Comparison of ENCODE assay signal across 7 cellular contexts in the genomic region with DNA sequence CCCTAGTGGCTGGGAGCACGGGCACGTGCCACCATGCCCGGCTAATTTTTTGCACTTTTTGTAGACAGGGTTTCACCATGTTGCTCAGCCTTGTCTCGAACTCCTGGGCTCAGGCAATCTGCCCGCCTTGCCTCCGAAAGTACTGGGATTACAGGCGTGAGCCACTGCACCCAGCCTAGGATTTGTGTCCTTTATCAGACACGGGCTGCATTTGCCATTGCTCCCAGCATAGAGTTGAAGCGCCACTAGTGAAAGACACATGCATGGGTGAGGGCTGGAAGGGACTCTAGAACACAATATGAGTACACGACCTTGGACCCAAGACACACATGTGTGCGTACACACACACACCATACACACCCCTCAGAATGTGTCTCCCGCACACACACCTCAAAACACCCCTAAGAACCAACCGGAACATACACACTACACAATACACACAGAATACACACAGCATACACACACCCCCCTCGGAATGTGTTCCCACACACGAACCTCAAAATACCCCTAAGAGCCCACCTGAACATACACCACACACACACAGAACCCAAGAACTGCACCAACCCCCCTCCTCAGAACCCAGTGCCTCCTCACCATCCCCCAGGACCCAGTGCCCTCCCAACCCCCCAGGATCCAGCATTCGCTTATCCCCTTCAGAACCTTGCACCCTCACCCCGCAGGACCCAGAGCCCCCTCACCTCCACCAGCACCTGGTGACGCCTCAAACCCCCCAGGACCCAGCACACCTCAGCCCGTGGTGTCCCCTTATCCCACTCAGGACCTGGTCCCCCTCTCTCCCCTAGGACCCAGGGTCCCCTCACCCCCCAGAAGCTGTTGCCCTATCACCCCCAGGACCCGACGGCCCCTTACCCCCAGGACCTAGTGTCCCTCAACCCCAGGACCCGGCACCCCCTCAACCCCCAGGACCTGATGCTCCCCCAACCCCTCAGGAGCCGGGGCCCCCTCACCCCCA. TPM values are rescaled to one million over a fixed set of nuclear protein-coding genes. Genes with fewer than 3 reads are reported as not detected.
DNase-seq lines count a peak whose midpoint lies in the region; ATAC-seq and TF ChIP-seq lines count a peak whose summit lies in the region.

No MANE protein-coding gene starts in this region.

- no peak for TF ChIP-seq CTCF in HFFc6 (IDR thresholded peaks at IDR 0.05)

- H3K4me3 ChIP-seq in iPS-18c (ENCODE audit: insufficient read depth, low read depth, low read length): peak overlapping the region; percentile 82

- no peak for ATAC-seq in stimulated activated naive CD8-positive, alpha-beta T cell treated with anti-CD3 and anti-CD28 coated beads, Interleukin-15, amount 100 ng/mL, for 72 hours

- DNase-seq in HFFc6 (no peak), NCI-H524 treated with DMSO at 0.1 percent for 48 hours (lab: John Stamatoyannopoulos, UW) (no peak), nucleus accumbens (lab: John Stamatoyannopoulos, UW) (no peak)
- no peak for DNase-seq in activated T-helper 2 cell treated with anti-CD3 and anti-CD28 coated beads, Interferon-gamma antibody, Interleukin-2, Interleukin-4, amounts not matched to agents 10 μg/mL and 5 μg/mL and 100 μg/mL, durations not matched to agents 14 hours and 24 hours and 36 hours (ENCODE audit: low spot score)
- DNase-seq in stimulated activated naive CD8-positive, alpha-beta T cell treated with anti-CD3 and anti-CD28 coated beads, Interleukin-15, amount 100 ng/mL, for 72 hours: no peak
- DNase-seq in stimulated activated CD4-positive, alpha-beta T cell treated with anti-CD3 and anti-CD28 coated beads, Interleukin-2, amount 100 ng/mL, for 48 hours: no peak

- H3K9me3 ChIP-seq in iPS-18c (ENCODE audit: control insufficient read depth, insufficient read depth, low read length): no peaks in the 10 kb centered on the region

- no peaks in the 10 kb centered on the region; the same call in 1 of the 2 replicates for H3K27me3 Mint-ChIP-seq in HFFc6 (ENCODE audit: insufficient read depth)
- no peaks in the 10 kb centered on the region for H3K27me3 Mint-ChIP-seq in activated T-helper 2 cell treated with anti-CD3 and anti-CD28 coated beads, Interferon-gamma antibody, Interleukin-2, Interleukin-4, amounts not matched to agents 10 μg/mL and 5 μg/mL and 100 μg/mL, durations not matched to agents 14 hours and 24 hours and 36 hours (ENCODE audit: low read depth)
- H3K27me3 Mint-ChIP-seq in stimulated activated naive CD8-positive, alpha-beta T cell treated with anti-CD3 and anti-CD28 coated beads, Interleukin-15, amount 100 ng/mL, for 72 hours: no peaks in the 10 kb centered on the region

- no peaks in the 10 kb centered on the region for H3K9me3 Mint-ChIP-seq in HFFc6
- H3K9me3 Mint-ChIP-seq in activated T-helper 2 cell treated with anti-CD3 and anti-CD28 coated beads, Interferon-gamma antibody, Interleukin-2, Interleukin-4, amounts not matched to agents 10 μg/mL and 5 μg/mL and 100 μg/mL, durations not matched to agents 14 hours and 24 hours and 36 hours: no peaks in the 10 kb centered on the region
- no peaks in the 10 kb centered on the region for H3K9me3 Mint-ChIP-seq in stimulated activated naive CD8-positive, alpha-beta T cell treated with anti-CD3 and anti-CD28 coated beads, Interleukin-15, amount 100 ng/mL, for 72 hours

- H3K4me3 Mint-ChIP-seq in HFFc6: peak overlapping the region; percentile 81
- peak overlapping the region; percentile 88 for H3K4me3 Mint-ChIP-seq in activated T-helper 2 cell treated with anti-CD3 and anti-CD28 coated beads, Interferon-gamma antibody, Interleukin-2, Interleukin-4, amounts not matched to agents 10 μg/mL and 5 μg/mL and 100 μg/mL, durations not matched to agents 14 hours and 24 hours and 36 hours (ENCODE audit: low read depth)
- peak overlapping the region; percentile 80 to 85 for H3K4me3 Mint-ChIP-seq in stimulated activated naive CD8-positive, alpha-beta T cell treated with anti-CD3 and anti-CD28 coated beads, Interleukin-15, amount 100 ng/mL, for 72 hours

- intact Hi-C loops in activated T-helper 2 cell treated with anti-CD3 and anti-CD28 coated beads, Interferon-gamma antibody, Interleukin-2, Interleukin-4, amounts not matched to agents 10 μg/mL and 5 μg/mL and 100 μg/mL, durations not matched to agents 14 hours and 24 hours and 36 hours (cut with micrococcal nuclease): no loop called here

- H3K4me1 Mint-ChIP-seq in HFFc6 (ENCODE audit: low read depth): peaks cover 16% of the 10 kb centered on the region
- peaks cover 22% of the 10 kb centered on the region for H3K4me1 Mint-ChIP-seq in activated T-helper 2 cell treated with anti-CD3 and anti-CD28 coated beads, Interferon-gamma antibody, Interleukin-2, Interleukin-4, amounts not matched to agents 10 μg/mL and 5 μg/mL and 100 μg/mL, durations not matched to agents 14 hours and 24 hours and 36 hours (ENCODE audit: low read depth)
- peaks cover 53% of the 10 kb centered on the region for H3K4me1 Mint-ChIP-seq in stimulated activated naive CD8-positive, alpha-beta T cell treated with anti-CD3 and anti-CD28 coated beads, Interleukin-15, amount 100 ng/mL, for 72 hours

- H3K27ac Mint-ChIP-seq in HFFc6: peak overlapping the region; percentile 6; the same call in 1 of the 2 replicates
- H3K27ac Mint-ChIP-seq in activated T-helper 2 cell treated with anti-CD3 and anti-CD28 coated beads, Interferon-gamma antibody, Interleukin-2, Interleukin-4, amounts not matched to agents 10 μg/mL and 5 μg/mL and 100 μg/mL, durations not matched to agents 14 hours and 24 hours and 36 hours: peak overlapping the region; percentile 70
- H3K27ac Mint-ChIP-seq in stimulated activated naive CD8-positive, alpha-beta T cell treated with anti-CD3 and anti-CD28 coated beads, Interleukin-15, amount 100 ng/mL, for 72 hours: peak overlapping the region; percentile 68 to 71

- H3K36me3 Mint-ChIP-seq in HFFc6 (ENCODE audit: low read depth): no peaks in the 10 kb centered on the region
- H3K36me3 Mint-ChIP-seq in activated T-helper 2 cell treated with anti-CD3 and anti-CD28 coated beads, Interferon-gamma antibody, Interleukin-2, Interleukin-4, amounts not matched to agents 10 μg/mL and 5 μg/mL and 100 μg/mL, durations not matched to agents 14 hours and 24 hours and 36 hours (ENCODE audit: low read depth): peaks cover 22% of the 10 kb centered on the region

RNA-seq across cellular contexts. Expression of a gene that starts 1.0 kb away (rescaled TPM):
- 10 to 100 TPM; 28.6 to 32.0 (median 30.9) TPM for total RNA-seq in HFFc6 (2021; fragmentation: NEBNext Ultra II Directional; extraction: Animal tissue kit (Norgen Biotek cat#: 25700))
- 69.2 and 72.1 TPM in 2 replicates for total RNA-seq in activated T-helper 2 cell treated with anti-CD3 and anti-CD28 coated beads, Interferon-gamma antibody, Interleukin-2, Interleukin-4, amounts not matched to agents 10 μg/mL and 5 μg/mL and 100 μg/mL, durations not matched to agents 14 hours and 24 hours and 36 hours

RNA-seq across cellular contexts. Expression of a gene that starts 37.8 kb away (rescaled TPM):
- total RNA-seq in HFFc6 (2021; fragmentation: NEBNext Ultra II Directional; extraction: Animal tissue kit (Norgen Biotek cat#: 25700)): 10 to 100 TPM; 17.6 to 25.4 (median 20.5) TPM
- 64.3 and 72.7 TPM in 2 replicates for total RNA-seq in activated T-helper 2 cell treated with anti-CD3 and anti-CD28 coated beads, Interferon-gamma antibody, Interleukin-2, Interleukin-4, amounts not matched to agents 10 μg/mL and 5 μg/mL and 100 μg/mL, durations not matched to agents 14 hours and 24 hours and 36 hours

Comparison
In these comparisons a context has a peak if more than half of its experiments do, and no peak if none do; other contexts are left out.
1. H3K27ac Mint-ChIP-seq: peak in every context shown above with its lines; median percentile 70 in activated T-helper 2 cell treated with anti-CD3 and anti-CD28 coated beads, Interferon-gamma antibody, Interleukin-2, Interleukin-4, amounts not matched to agents 10 μg/mL and 5 μg/mL and 100 μg/mL, durations not matched to agents 14 hours and 24 hours and 36 hours; 70 in stimulated activated naive CD8-positive, alpha-beta T cell treated with anti-CD3 and anti-CD28 coated beads, Interleukin-15, amount 100 ng/mL, for 72 hours; 6 in HFFc6.